Comparison of ENCODE assay signal across 8 cellular contexts in the genomic region with DNA sequence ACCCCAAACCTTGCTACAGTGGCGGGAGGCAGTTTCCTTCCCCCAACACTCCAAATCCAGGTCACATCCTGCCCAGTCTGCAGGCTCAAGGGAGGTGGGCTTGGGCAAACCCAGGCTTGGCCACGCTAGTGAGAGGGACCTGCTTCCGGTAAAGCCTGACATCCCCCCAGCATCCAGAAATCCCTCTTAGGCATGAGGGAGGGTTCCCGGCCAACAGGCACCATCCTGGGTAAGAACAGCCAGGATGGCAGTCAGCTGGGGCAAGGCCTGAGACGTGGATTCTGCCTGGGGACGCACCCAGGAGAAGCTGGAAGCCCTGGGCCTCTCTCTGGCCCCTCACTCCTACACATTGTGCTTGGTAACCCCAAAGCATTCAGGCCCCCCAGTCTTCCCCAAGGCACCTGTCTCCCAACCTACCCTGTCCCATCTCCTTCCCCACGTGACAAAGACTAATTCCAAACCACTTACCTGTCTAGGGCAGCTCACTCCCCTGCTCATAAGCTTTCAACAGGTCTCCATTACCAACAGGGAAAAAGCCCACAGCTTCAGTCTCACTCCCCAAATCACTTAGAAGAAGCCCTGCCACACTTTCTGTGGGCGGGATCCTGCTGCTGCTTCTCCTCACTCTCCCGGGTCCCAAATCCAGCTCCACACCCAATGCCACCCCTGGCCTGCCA. TPM values are rescaled to one million over a fixed set of nuclear protein-coding genes. Genes with fewer than 3 reads are reported as not detected.
DNase-seq lines count a peak whose midpoint lies in the region; ATAC-seq and TF ChIP-seq lines count a peak whose summit lies in the region.

No MANE protein-coding gene starts in this region.

- no peak for ATAC-seq in RWPE2 (ENCODE audit: low read depth)
- no peak for ATAC-seq in gastrocnemius medialis
- no peak for ATAC-seq in HG02970 (IDR thresholded peaks at IDR 0.05; ENCODE audit: low FRiP score, unreplicated experiment)

- peaks cover 9% of the 10 kb centered on the region for H3K36me3 ChIP-seq in RWPE2 (ENCODE audit: low read depth)
- H3K36me3 ChIP-seq in esophagus muscularis mucosa = peaks cover 0 to 21% (median 18%) of the 10 kb centered on the region in 4 donors
- peaks cover 0 to 16% of the 10 kb centered on the region in 2 donors for H3K36me3 ChIP-seq in gastrocnemius medialis

- H3K27ac ChIP-seq in RWPE2 (ENCODE audit: poor library complexity, severe bottlenecking) = peak overlapping the region; percentile 59
- H3K27ac ChIP-seq in esophagus muscularis mucosa (replicated peaks in 1 of 4) = peak overlapping the region; percentile 87 to 96 (median 92)
- peak overlapping the region; percentile 76 to 82 (median 78) for H3K27ac ChIP-seq in gastrocnemius medialis

- H3K9me3 ChIP-seq in RWPE2 (ENCODE audit: severe bottlenecking) (no peaks in the 10 kb centered on the region), esophagus muscularis mucosa (no peaks in the 10 kb centered on the region), gastrocnemius medialis (no peaks in the 10 kb centered on the region)

- TF ChIP-seq CTCF in GM12864 (IDR thresholded peaks at IDR 0.05; ENCODE audit: low read depth, low read length, missing control alignments) (no peak), RWPE2 (IDR thresholded peaks at IDR 0.05; ENCODE audit: poor library complexity, severe bottlenecking) (no peak), esophagus muscularis mucosa (IDR thresholded peaks at IDR 0.05) (no peak), gastrocnemius medialis (IDR thresholded peaks at IDR 0.05 in 4 of 5, conservative IDR thresholded peaks at IDR 0.05 in 1 of 5) (no peak)

- WGBS in esophagus muscularis mucosa = 68% methylated on average over 4 of the region's 9 CpGs

- H3K4me1 ChIP-seq in RWPE2 (ENCODE audit: insufficient read depth, poor library complexity, severe bottlenecking) (peaks cover 3% of the 10 kb centered on the region), esophagus muscularis mucosa (peaks cover 40 to 57% (median 51%) of the 10 kb centered on the region in 4 donors), gastrocnemius medialis (peaks cover 14 to 20% of the 10 kb centered on the region in 2 donors)

- no peaks in the 10 kb centered on the region for H3K27me3 ChIP-seq in RWPE2 (ENCODE audit: insufficient read depth, poor library complexity, severe bottlenecking)
- H3K27me3 ChIP-seq in esophagus muscularis mucosa = no peaks in the 10 kb centered on the region
- no peaks in the 10 kb centered on the region for H3K27me3 ChIP-seq in gastrocnemius medialis

- intact Hi-C loops in esophagus muscularis mucosa (cut with DNase I) (no loop called here), gastrocnemius medialis (cut with DNase I; ENCODE audit: low total_unique reads) (loop anchor here (10.0 kb wide), 2 partner anchors 179 to 331 kb away; a partner anchor contains a TSS)

- peak overlapping the region; percentile 82 for H3K4me3 ChIP-seq in GM12864 (ENCODE audit: low read depth, low read length)
- H3K4me3 ChIP-seq in RWPE2 (ENCODE audit: severe bottlenecking) = peak overlapping the region; percentile 67
- peak overlapping the region; percentile 75 to 94 (median 82) for H3K4me3 ChIP-seq in esophagus muscularis mucosa
- H3K4me3 ChIP-seq in gastrocnemius medialis = peak overlapping the region; percentile 65 to 78 (median 70)

- in situ Hi-C loops in gastrocnemius medialis (cut with MboI; ENCODE audit: low sequenced_read_pairs in 4 of 4) = loop anchor here in 1 of 4 donors (10.0 kb wide), 1 partner anchor 199 kb away; no protein-coding TSS in a partner anchor

- no peak for TF ChIP-seq EP300 in esophagus muscularis mucosa (IDR thresholded peaks at IDR 0.05)

- DNase-seq in GM12864 (ENCODE audit: low read depth) (no peak), RWPE2 (ENCODE audit: low spot score) (no peak), esophagus muscularis mucosa (ENCODE audit: extremely low spot score) (no peak), gastrocnemius medialis (no peak), germinal center (ENCODE audit: low spot score) (no peak), putamen (ENCODE audit: low spot score) (no peak), medulla oblongata (ENCODE audit: extremely low spot score) (no peak)

- no peak for TF ChIP-seq POLR2A in esophagus muscularis mucosa (IDR thresholded peaks at IDR 0.05; ENCODE audit: low read depth)
- TF ChIP-seq POLR2A in gastrocnemius medialis (IDR thresholded peaks at IDR 0.05) = no peak

RNA-seq across cellular contexts. Expression of a gene that starts 2.1 kb away (rescaled TPM):
- under 1 TPM in 1 of 4 donors, not detected in 3; 0.23 TPM for total RNA-seq in esophagus muscularis mucosa
- not detected for total RNA-seq in gastrocnemius medialis

RNA-seq across cellular contexts. Expression of a gene that starts 2.5 kb away (rescaled TPM):
- total RNA-seq in esophagus muscularis mucosa = 1 to 10 TPM; 1.3 to 2.5 (median 2.0) TPM
- under 1 TPM in 2 of 4 donors, not detected in 2; 0.22 to 0.39 TPM for total RNA-seq in gastrocnemius medialis

RNA-seq across cellular contexts. Expression of a gene that starts 10.0 kb away (rescaled TPM):
- total RNA-seq in esophagus muscularis mucosa (10 to 100 TPM; 34.1 to 43.4 (median 39.9) TPM), gastrocnemius medialis (100 to 1,000 TPM in 2 of 4 donors, 10 to 100 TPM in 2; 72.3 to 127 (median 107) TPM)

RNA-seq across cellular contexts. Expression of a gene that starts 22.0 kb away (rescaled TPM):
- total RNA-seq in esophagus muscularis mucosa (1 to 10 TPM; 1.8 to 5.0 (median 2.9) TPM), gastrocnemius medialis (1 to 10 TPM in 2 of 4 donors, under 1 TPM in 1, not detected in 1; 1.00 to 2.0 (median 1.4) TPM)

RNA-seq across cellular contexts. Expression of a gene that starts 55.9 kb away (rescaled TPM):
- total RNA-seq in esophagus muscularis mucosa (10 to 100 TPM in 2 of 4 donors, 1 to 10 TPM in 2; 4.5 to 13.0 (median 9.2) TPM), gastrocnemius medialis (1 to 10 TPM; 3.2 to 7.3 (median 5.3) TPM)
